In genomic region chrX:274904-275475, GRCh38 we compare ENCODE assay signal across 8 cellular contexts. TPM values are rescaled to one million over a fixed set of nuclear protein-coding genes. Genes with fewer than 3 reads are reported as not detected.
DNase-seq lines count a peak whose midpoint lies in the region; ATAC-seq and TF ChIP-seq lines count a peak whose summit lies in the region.

No MANE protein-coding gene starts in this region.

- 11 to 38% methylated on average over 16 of the region's 16 CpGs for WGBS in lung, 2 donors
- WGBS in transverse colon (ENCODE audit: low coverage in 1 of 2), 2 donors: 20 to 46% methylated on average over 1 to 16 of the region's 16 CpGs

- no peak for ATAC-seq in activated T-cell treated with anti-CD3 and anti-CD28 coated beads, Interleukin-2, amount 50 U/mL, for 72 hours (replicated peaks in 1 of 2)
- no peak for ATAC-seq in lung (ENCODE audit: insufficient read depth, low FRiP score)
- no peak for ATAC-seq in HG02973 (IDR thresholded peaks at IDR 0.05; ENCODE audit: unreplicated experiment)

- H3K4me1 Mint-ChIP-seq in activated T-cell treated with anti-CD3 and anti-CD28 coated beads, Interleukin-2, amount 50 U/mL, for 72 hours (ENCODE audit: low read depth): peaks cover 12% of the 10 kb centered on the region

- H3K4me1 ChIP-seq in duodenal mucosa (ENCODE audit: control insufficient read depth in 1 of 2, insufficient read depth in 2 of 2, low read length in 2 of 2) (peaks cover 12 to 18% of the 10 kb centered on the region in 2 donors), lung (ENCODE audit: control insufficient read depth in 2 of 2, insufficient read depth in 2 of 2, low read length in 2 of 2) (peaks cover 0 to 15% of the 10 kb centered on the region in 2 donors), transverse colon (peaks cover 11 to 22% (median 16%) of the 10 kb centered on the region in 4 donors)

- H3K36me3 ChIP-seq in duodenal mucosa (ENCODE audit: control insufficient read depth in 1 of 2, insufficient read depth in 2 of 2, low read length in 2 of 2) (no peaks in the 10 kb centered on the region), lung (ENCODE audit: control insufficient read depth in 2 of 2, insufficient read depth in 2 of 2, low read length in 2 of 2) (no peaks in the 10 kb centered on the region), transverse colon (no peaks in the 10 kb centered on the region)

- H3K27ac Mint-ChIP-seq in activated T-cell treated with anti-CD3 and anti-CD28 coated beads, Interleukin-2, amount 50 U/mL, for 72 hours: no peak overlapping the region

- TF ChIP-seq EP300 in transverse colon (IDR thresholded peaks at IDR 0.05; ENCODE audit: low read depth): no peak

- H3K4me3 ChIP-seq in duodenal mucosa (ENCODE audit: low read depth in 1 of 2, low read length in 2 of 2): peak overlapping the region; percentile 69 to 72
- no peak overlapping the region for H3K4me3 ChIP-seq in lung
- H3K4me3 ChIP-seq in transverse colon: peak overlapping the region in 2 of 4 donors; percentile 44 to 69

- intact Hi-C loops in transverse colon (cut with DNase I; ENCODE audit: low total_unique reads): no loop called here

- H3K27ac ChIP-seq in duodenal mucosa (ENCODE audit: low read depth, low read length) (no peak overlapping the region), lung (ENCODE audit: low read depth in 1 of 2, low read length in 1 of 2) (peak overlapping the region; percentile 76 to 80), transverse colon (peak overlapping the region; percentile 27 to 77 (median 62))

- no peaks in the 10 kb centered on the region for H3K27me3 Mint-ChIP-seq in activated T-cell treated with anti-CD3 and anti-CD28 coated beads, Interleukin-2, amount 50 U/mL, for 72 hours (ENCODE audit: low read depth)

- peak overlapping the region; percentile 61 to 67 for H3K4me3 Mint-ChIP-seq in activated T-cell treated with anti-CD3 and anti-CD28 coated beads, Interleukin-2, amount 50 U/mL, for 72 hours

- peaks cover 0 to 1% of the 10 kb centered on the region in 2 donors for H3K36me3 Mint-ChIP-seq in activated T-cell treated with anti-CD3 and anti-CD28 coated beads, Interleukin-2, amount 50 U/mL, for 72 hours (ENCODE audit: insufficient read depth in 2 of 2)

- H3K9ac ChIP-seq in duodenal mucosa (ENCODE audit: low read depth in 1 of 2, low read length in 2 of 2): no peak overlapping the region

- TF ChIP-seq POLR2A in transverse colon (IDR thresholded peaks at IDR 0.05): peak; percentile 31

- no peaks in the 10 kb centered on the region for H3K9me3 Mint-ChIP-seq in activated T-cell treated with anti-CD3 and anti-CD28 coated beads, Interleukin-2, amount 50 U/mL, for 72 hours

- no peak for TF ChIP-seq CTCF in lung (IDR thresholded peaks at IDR 0.05; ENCODE audit: control extremely low read depth, extremely low read depth)
- TF ChIP-seq CTCF in transverse colon (IDR thresholded peaks at IDR 0.05): no peak

- in situ Hi-C loops in transverse colon (cut with MboI; ENCODE audit: low pct_ligation_motif_present in 1 of 4, low pct_unique_long_range_greater_than_20kb in 1 of 4, low sequenced_read_pairs in 3 of 4): no loop called here

- H3K9me3 ChIP-seq in duodenal mucosa (ENCODE audit: control insufficient read depth in 1 of 2, low read length in 2 of 2) (no peaks in the 10 kb centered on the region), lung (ENCODE audit: control insufficient read depth in 2 of 2, insufficient read depth in 1 of 2, low read length in 1 of 2) (no peaks in the 10 kb centered on the region), transverse colon (no peaks in the 10 kb centered on the region)

- H3K27me3 ChIP-seq in duodenal mucosa (ENCODE audit: control insufficient read depth in 1 of 2, insufficient read depth in 2 of 2, low read length in 2 of 2) (no peaks in the 10 kb centered on the region), lung (ENCODE audit: control insufficient read depth, insufficient read depth) (no peaks in the 10 kb centered on the region), transverse colon (no peaks in the 10 kb centered on the region)

- no peak for DNase-seq in activated T-cell treated with anti-CD3 and anti-CD28 coated beads, Interleukin-2, amount 50 U/mL, for 72 hours
- DNase-seq in activated T-cell treated with anti-CD3 and anti-CD28 coated beads, Interleukin-2, amount 50 U/mL, for 48 hours: no peak
- DNase-seq in lung (ENCODE audit: low spot score) (no peak), transverse colon (peak; percentile 66), SW 1271 (lab: John Stamatoyannopoulos, UW) (no peak), NCI-H524 treated with DMSO at 0.1 percent for 48 hours (lab: John Stamatoyannopoulos, UW) (no peak)

RNA-seq across cellular contexts. Expression of gene PLCXD1, which starts 6.2 kb away (rescaled TPM):
- 10 to 100 TPM; 52.2 to 72.0 TPM for total RNA-seq in activated T-cell treated with anti-CD3 and anti-CD28 coated beads, Interleukin-2, amount 50 U/mL, for 72 hours
- total RNA-seq in lung (10 to 100 TPM; 22.2 to 34.2 TPM), transverse colon (10 to 100 TPM in 3 of 4 donors, 1 to 10 TPM in 1; 3.8 to 21.3 (median 13.8) TPM)
- polyA plus RNA-seq in lung: 10 to 100 TPM; 13.4 to 41.5 TPM

RNA-seq across cellular contexts. Expression of gene GTPBP6, which starts 43.6 kb away (rescaled TPM):
- total RNA-seq in activated T-cell treated with anti-CD3 and anti-CD28 coated beads, Interleukin-2, amount 50 U/mL, for 72 hours: 10 to 100 TPM; 47.2 to 53.6 TPM
- total RNA-seq in lung (10 to 100 TPM; 11.8 to 79.1 TPM), transverse colon (10 to 100 TPM; 30.6 to 60.2 (median 36.0) TPM)
- polyA plus RNA-seq in lung: 10 to 100 TPM; 58.7 to 60.5 TPM
